In the genomic region with DNA sequence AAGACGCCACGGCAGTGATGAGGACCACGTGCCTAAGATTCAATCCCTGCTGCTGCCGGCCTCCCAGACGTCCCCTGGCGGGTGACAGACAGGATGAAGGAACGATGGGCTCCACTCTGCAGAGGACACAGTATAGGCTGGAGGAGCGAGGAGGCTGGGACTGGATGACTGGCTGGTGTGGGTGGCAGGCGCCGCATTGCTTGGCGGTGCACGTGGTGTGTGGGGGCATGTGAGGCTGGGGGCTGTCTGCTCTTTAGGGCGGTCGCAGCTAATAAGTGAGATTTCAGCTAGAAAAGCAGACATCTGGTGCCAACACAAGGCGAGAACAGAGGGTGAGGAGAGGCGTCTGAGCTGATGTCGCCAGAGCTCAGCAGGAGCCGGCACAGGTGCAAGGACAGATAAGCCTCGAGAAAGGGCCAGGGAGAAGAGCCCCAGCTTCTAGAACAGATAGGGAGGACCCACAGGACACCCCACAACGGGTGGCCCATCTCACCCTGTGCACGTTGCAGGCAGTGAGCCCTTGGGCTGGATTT, we compare ENCODE assay signal across 25 cellular contexts. TPM values are rescaled to one million over a fixed set of nuclear protein-coding genes. Genes with fewer than 3 reads are reported as not detected.
DNase-seq lines count a peak whose midpoint lies in the region; ATAC-seq and TF ChIP-seq lines count a peak whose summit lies in the region.
"Had no signal": no experiment of that assay in that cellular context is flagged by ENCODE, and none has a peak within 500 bp of the region (broad histone marks: within the 10 kb centered on the region; RNA-seq: fewer than 3 reads in every experiment).

No MANE protein-coding gene starts in this region.

- intact Hi-C loops in right lobe of liver (cut with DNase I) = no loop called here

- no peak overlapping the region for H3K4me2 ChIP-seq in neuronal stem cell (ENCODE audit: insufficient read depth, low read length, poor library complexity, severe bottlenecking)
- H3K4me2 ChIP-seq: BLaER1 had no signal

- no peaks in the 10 kb centered on the region for H3K27me3 Mint-ChIP-seq in central memory CD8-positive, alpha-beta T cell
- H3K27me3 Mint-ChIP-seq: activated CD4-positive, alpha-beta T cell treated with anti-CD3 and anti-CD28 coated beads, Interleukin-2, amount 10 ng/mL, durations not matched to agents 7 days and 5 days; dendritic cell treated with granulocyte-macrophage colony-stimulating factor and Interleukin-4, amounts not matched to agents 40 ng/mL and 50 ng/mL, for 4 days; type B pancreatic cell had no signal

- no peaks in the 10 kb centered on the region for H3K4me1 ChIP-seq in neuronal stem cell (ENCODE audit: control insufficient read depth in 2 of 2, insufficient read depth in 1 of 2, low read depth in 1 of 2, low read length in 2 of 2)
- H3K4me1 ChIP-seq in right lobe of liver = no peaks in the 10 kb centered on the region
- H3K4me1 ChIP-seq: BLaER1 had no signal

- H3K14ac ChIP-seq in neuronal stem cell (ENCODE audit: low read length) = no peak overlapping the region

- H3K27ac ChIP-seq in C4-2B (peak overlapping the region; percentile 57), neuronal stem cell (replicated peaks; ENCODE audit: low read length) (no peak overlapping the region), right lobe of liver (no peak overlapping the region)
- H3K27ac ChIP-seq: BLaER1, gastrocnemius medialis, VCaP had no signal

- no peak overlapping the region for H2BK12ac ChIP-seq in neuronal stem cell (ENCODE audit: low read length)

- H3K9me3 ChIP-seq in neuronal stem cell (replicated peaks in 1 of 2; ENCODE audit: control insufficient read depth in 2 of 2, insufficient read depth in 1 of 2, low read depth in 1 of 2, low read length in 2 of 2) (no peaks in the 10 kb centered on the region), right lobe of liver (no peaks in the 10 kb centered on the region)
- H3K9me3 ChIP-seq: BLaER1, gastrocnemius medialis had no signal

- in situ Hi-C loops in KBM-7 (cut with MboI; ENCODE audit: low pct_unique_long_range_greater_than_20kb, low sequenced_read_pairs) = no loop called here

- no peaks in the 10 kb centered on the region for H3K4me1 Mint-ChIP-seq in central memory CD8-positive, alpha-beta T cell
- H3K4me1 Mint-ChIP-seq: activated CD4-positive, alpha-beta T cell treated with anti-CD3 and anti-CD28 coated beads, Interleukin-2, amount 10 ng/mL, durations not matched to agents 7 days and 5 days had no signal

- H3K4me3 ChIP-seq in neuronal stem cell (ENCODE audit: low read length in 2 of 2) (no peak overlapping the region), right lobe of liver (no peak overlapping the region)
- H3K4me3 ChIP-seq: BLaER1, gastrocnemius medialis had no signal

- H3K36me3 ChIP-seq in neuronal stem cell (replicated peaks in 1 of 2; ENCODE audit: control insufficient read depth in 2 of 2, insufficient read depth in 2 of 2, low read length in 2 of 2) (peaks cover 30 to 49% of the 10 kb centered on the region in 2 donors), right lobe of liver (no peaks in the 10 kb centered on the region)

- no peaks in the 10 kb centered on the region for H3K9me3 Mint-ChIP-seq in central memory CD8-positive, alpha-beta T cell
- H3K9me3 Mint-ChIP-seq: activated CD4-positive, alpha-beta T cell treated with anti-CD3 and anti-CD28 coated beads, Interleukin-2, amount 10 ng/mL, durations not matched to agents 7 days and 5 days; activated naive CD4-positive, alpha-beta T cell treated with anti-CD3 and anti-CD28 coated beads for 36 hours; dendritic cell treated with granulocyte-macrophage colony-stimulating factor and Interleukin-4, amounts not matched to agents 40 ng/mL and 50 ng/mL, for 4 days; type B pancreatic cell had no signal

- WGBS in neuronal stem cell (ENCODE audit: extremely low coverage in 2 of 2, insufficient read length in 2 of 2, insufficient replicate concordance in 1 of 2), 2 donors = no CpG with 5 or more reads among the region's 21 CpGs
- WGBS in right lobe of liver (ENCODE audit: insufficient coverage, low coverage, low lambda C conversion rate, missing lambda C conversion rate) = 90% methylated on average over 12 of the region's 21 CpGs

- H3K79me1 ChIP-seq in neuronal stem cell (ENCODE audit: low read depth, low read length) = peaks cover 6% of the 10 kb centered on the region

- peaks cover 4% of the 10 kb centered on the region for H3K36me3 Mint-ChIP-seq in central memory CD8-positive, alpha-beta T cell (ENCODE audit: insufficient read depth)

- no peak overlapping the region for H3K4ac ChIP-seq in neuronal stem cell (ENCODE audit: low read length)

- peak overlapping the region; percentile 89 for H3K23ac ChIP-seq in neuronal stem cell (ENCODE audit: low read depth, low read length, poor library complexity)

- H4K8ac ChIP-seq in neuronal stem cell (ENCODE audit: low read depth, low read length) = no peak overlapping the region

- TF ChIP-seq POLR2A in right lobe of liver (IDR thresholded peaks at IDR 0.05) = no peak

- H3K9ac ChIP-seq in neuronal stem cell (ENCODE audit: low read depth, low read length, poor library complexity) = peak overlapping the region; percentile 60
- H3K9ac ChIP-seq: BLaER1 had no signal

- no peak overlapping the region for H4K91ac ChIP-seq in neuronal stem cell (ENCODE audit: low read depth, low read length, poor library complexity)

- H2AK5ac ChIP-seq in neuronal stem cell (ENCODE audit: low read depth, low read length) = no peak overlapping the region

- DNase-seq in NCI-H2171 treated with DMSO at 0.1 percent for 48 hours (lab: John Stamatoyannopoulos, UW) (peak; percentile 67), neuronal stem cell (ENCODE audit: low spot score) (no peak), NCI-H774 (lab: John Stamatoyannopoulos, UW) (no peak), KBM-7 (no peak), right lobe of liver (no peak)
- no peak for DNase-seq in central memory CD8-positive, alpha-beta T cell (ENCODE audit: low spot score in 2 of 2)
- DNase-seq: ACHN; activated CD4-positive, alpha-beta T cell treated with anti-CD3 and anti-CD28 coated beads, Interleukin-2, amount 10 ng/mL, durations not matched to agents 7 days and 5 days; activated naive CD4-positive, alpha-beta T cell treated with anti-CD3 and anti-CD28 coated beads for 36 hours; DMS53; islet precursor cell; NCI-H2029 treated with DMSO at 0.1 percent for 48 hours; NCI-H226; OCI-M1; stimulated activated CD4-positive, alpha-beta T cell treated with anti-CD3 and anti-CD28 coated beads, Interleukin-2, amount 100 ng/mL, for 48 hours; T-helper 2 cell had no signal

- ATAC-seq in central memory CD8-positive, alpha-beta T cell (replicated peaks; ENCODE audit: extremely low read depth, poor library complexity, severe bottlenecking) = no peak
- no peak for ATAC-seq in HG02759 (IDR thresholded peaks at IDR 0.05; ENCODE audit: unreplicated experiment)
- ATAC-seq in right lobe of liver = no peak
- ATAC-seq: SK-N-SH treated with all-trans-retinoic acid at 6 μM for 48 hours had no signal

- no peak overlapping the region for H3K18ac ChIP-seq in neuronal stem cell (ENCODE audit: low read length)

- H3K27me3 ChIP-seq in neuronal stem cell (ENCODE audit: control insufficient read depth in 3 of 3, insufficient read depth in 3 of 3, low read depth in 1 of 3, low read length in 3 of 3) = no peaks in the 10 kb centered on the region
- no peaks in the 10 kb centered on the region for H3K27me3 ChIP-seq in right lobe of liver
- H3K27me3 ChIP-seq: BLaER1, gastrocnemius medialis had no signal

- H2BK120ac ChIP-seq in neuronal stem cell (ENCODE audit: low read depth, low read length) = no peak overlapping the region

- H2AFZ ChIP-seq in neuronal stem cell (ENCODE audit: low read length) = no peak overlapping the region

- peak overlapping the region; percentile 60 for H3K27ac Mint-ChIP-seq in central memory CD8-positive, alpha-beta T cell (ENCODE audit: low read depth)
- H3K27ac Mint-ChIP-seq: activated CD4-positive, alpha-beta T cell treated with anti-CD3 and anti-CD28 coated beads, Interleukin-2, amount 10 ng/mL, durations not matched to agents 7 days and 5 days; activated naive CD4-positive, alpha-beta T cell treated with anti-CD3 and anti-CD28 coated beads for 36 hours; dendritic cell treated with granulocyte-macrophage colony-stimulating factor and Interleukin-4, amounts not matched to agents 40 ng/mL and 50 ng/mL, for 4 days; type B pancreatic cell had no signal

- H2BK5ac ChIP-seq in neuronal stem cell (ENCODE audit: low read length) = peak overlapping the region; percentile 44

- no peak overlapping the region for H3K4me3 Mint-ChIP-seq in central memory CD8-positive, alpha-beta T cell
- H3K4me3 Mint-ChIP-seq: activated CD4-positive, alpha-beta T cell treated with anti-CD3 and anti-CD28 coated beads, Interleukin-2, amount 10 ng/mL, durations not matched to agents 7 days and 5 days; activated naive CD4-positive, alpha-beta T cell treated with anti-CD3 and anti-CD28 coated beads for 36 hours; dendritic cell treated with granulocyte-macrophage colony-stimulating factor and Interleukin-4, amounts not matched to agents 40 ng/mL and 50 ng/mL, for 4 days; type B pancreatic cell had no signal

- no peak for TF ChIP-seq CTCF in C4-2B (conservative IDR thresholded peaks at IDR 0.05)
- no peak for TF ChIP-seq CTCF in right lobe of liver (IDR thresholded peaks at IDR 0.05)

- H2BK15ac ChIP-seq in neuronal stem cell (ENCODE audit: low read length) = no peak overlapping the region

RNA-seq across cellular contexts. Expression of a gene that starts 33.2 kb away (rescaled TPM):
- 39.4 TPM for polyA plus RNA-seq in neuronal stem cell (2013, experiment 1 of 2)
- 35.6 TPM for polyA plus RNA-seq in neuronal stem cell (2013, experiment 2 of 2)
- total RNA-seq in right lobe of liver = 10 to 100 TPM; 14.9 to 80.6 (median 30.5) TPM

RNA-seq across cellular contexts. Expression of a gene that starts 33.5 kb away (rescaled TPM):
- 129 TPM for polyA plus RNA-seq in neuronal stem cell (2013, experiment 1 of 2)
- polyA plus RNA-seq in neuronal stem cell (2013, experiment 2 of 2) = 129 TPM
- 10 to 100 TPM; 34.5 to 88.1 (median 72.9) TPM for total RNA-seq in right lobe of liver

RNA-seq across cellular contexts. Expression of a gene that starts 34.8 kb away (rescaled TPM):
- 42.0 TPM for polyA plus RNA-seq in neuronal stem cell (2013, experiment 1 of 2)
- polyA plus RNA-seq in neuronal stem cell (2013, experiment 2 of 2) = 43.9 TPM
- 100 to 1,000 TPM in 1 of 6 experiments, 10 to 100 TPM in 5; 61.1 to 157 (median 78.7) TPM for total RNA-seq in right lobe of liver

RNA-seq across cellular contexts. Expression of a gene that starts 43.1 kb away (rescaled TPM):
- 74.1 TPM for polyA plus RNA-seq in neuronal stem cell (2013, experiment 1 of 2)
- polyA plus RNA-seq in neuronal stem cell (2013, experiment 2 of 2) = 74.3 TPM
- 100 to 1,000 TPM in 5 of 6 experiments, 10 to 100 TPM in 1; 70.8 to 156 (median 135) TPM for total RNA-seq in right lobe of liver

RNA-seq across cellular contexts. Expression of a gene that starts 48.1 kb away (rescaled TPM):
- polyA plus RNA-seq in neuronal stem cell (2013, experiment 1 of 2) = 12.4 TPM
- polyA plus RNA-seq in neuronal stem cell (2013, experiment 2 of 2) = 11.8 TPM
- 1 to 10 TPM; 2.2 to 4.0 (median 3.1) TPM for total RNA-seq in right lobe of liver
- total RNA-seq: H4 had no signal
